ENCODE assay signal across 26 cellular contexts in the genomic region with DNA sequence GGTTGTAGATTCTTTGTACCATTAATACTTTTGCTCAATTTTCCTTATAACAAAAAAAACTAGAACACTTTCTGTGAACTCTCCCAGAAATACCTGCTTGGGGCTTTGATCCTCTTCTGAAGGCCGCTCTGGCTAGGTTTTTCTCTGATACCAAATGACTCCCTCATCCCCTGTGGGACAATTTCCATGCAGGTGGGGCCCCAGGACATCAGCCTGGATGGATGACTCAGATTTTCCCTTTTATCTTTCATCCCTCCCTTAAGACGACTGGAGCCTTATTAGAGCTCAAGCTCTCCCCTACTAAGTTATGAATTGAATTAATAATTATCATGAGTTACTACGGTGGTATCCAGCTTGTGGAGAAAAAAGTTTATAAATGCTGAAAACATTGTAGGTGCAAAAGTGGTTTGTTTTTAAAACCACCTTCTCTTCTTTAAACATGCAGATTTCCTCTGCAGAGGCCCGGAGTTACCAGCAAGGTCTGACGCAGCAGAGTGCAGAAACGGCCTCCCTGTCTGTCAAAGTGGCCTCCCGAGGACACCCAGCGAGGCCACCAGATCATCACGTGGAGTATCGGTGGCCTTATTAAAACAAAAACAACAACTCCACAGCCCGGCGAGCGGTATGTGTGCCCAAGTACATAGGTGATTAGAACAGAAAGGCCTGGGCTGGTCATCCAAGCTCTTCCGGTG. TPM values are rescaled to one million over a fixed set of nuclear protein-coding genes. Genes with fewer than 3 reads are reported as not detected.
DNase-seq lines count a peak whose midpoint lies in the region; ATAC-seq, FAIRE-seq and TF ChIP-seq lines count a peak whose summit lies in the region.
"Had no signal": no experiment of that assay in that cellular context is flagged by ENCODE, and none has a peak within 500 bp of the region (broad histone marks: within the 10 kb centered on the region; RNA-seq: fewer than 3 reads in every experiment).

No MANE protein-coding gene starts in this region.

- peak; percentile 46 for ATAC-seq in K562
- no peak for ATAC-seq in GM18858 (IDR thresholded peaks at IDR 0.05; ENCODE audit: unreplicated experiment)
- ATAC-seq: A549, GM23338 had no signal

- TF ChIP-seq CTCF in left ventricle myocardium inferior (IDR thresholded peaks at IDR 0.05; ENCODE audit: borderline replicate concordance) (no peak), K562 (IDR thresholded peaks at IDR 0.05 in 2 of 3, conservative IDR thresholded peaks at IDR 0.05 in 1 of 3; ENCODE audit: insufficient read depth in 2 of 3, low read depth in 1 of 3, low read length in 3 of 3) (no peak), osteoblast (IDR thresholded peaks at IDR 0.05; ENCODE audit: extremely low read depth, low read depth, low read length) (no peak)

- WGBS in K562 (ENCODE audit: insufficient coverage, low coverage, missing lambda C conversion rate): 6% methylated on average over 14 of the region's 14 CpGs

- no peak for TF ChIP-seq EP300 in K562 (IDR thresholded peaks at IDR 0.05; ENCODE audit: low read length)

- peaks cover 14% of the 10 kb centered on the region for H3K4me1 ChIP-seq in left ventricle myocardium inferior
- peaks cover 0 to 15% of the 10 kb centered on the region in 2 experiments; a peak in 1 of 5 replicates for H3K4me1 ChIP-seq in K562 (replicated peaks in 1 of 2; ENCODE audit: control insufficient read depth in 2 of 2, insufficient read depth in 2 of 2, low read length in 2 of 2)
- no peaks in the 10 kb centered on the region for H3K4me1 ChIP-seq in osteoblast (ENCODE audit: insufficient read depth, low read length)
- H3K4me1 ChIP-seq: A549, BE2C had no signal

- H4K20me1 ChIP-seq in K562 (replicated peaks; ENCODE audit: control insufficient read depth, insufficient read depth, low read length) (no peaks in the 10 kb centered on the region; the same call in none of the 2 replicates), osteoblast (ENCODE audit: insufficient read depth, low read length) (no peaks in the 10 kb centered on the region)

- DNase-seq in cardiac septum (ENCODE audit: low spot score): peak; percentile 66
- no peak for DNase-seq in left ventricle myocardium inferior
- peak in 1 of 4 experiments; percentile 46 for DNase-seq in K562 (ENCODE audit: extremely low read depth in 1 of 4, low spot score in 3 of 4)
- DNase-seq in osteoblast (ENCODE audit: insufficient read length, low spot score, missing footprints): peak; percentile 30
- DNase-seq in urothelium cell line (ENCODE audit: low spot score): peak; percentile 31
- no peak for DNase-seq in NOMO-1 treated with DMSO at 0.1 percent for 48 hours (lab: John Stamatoyannopoulos, UW; ENCODE audit: unreplicated experiment)
- no peak for DNase-seq in amygdala (lab: John Stamatoyannopoulos, UW)
- DNase-seq: 8988T; ACHN; AML-193; CD4-positive, alpha-beta T cell; CD8-positive, alpha-beta memory T cell; DMS53; DMS79 treated with DMSO at 0.1 percent for 48 hours; GF-D8; HFFc6 had no signal

- POLR2A ChIA-PET in K562 (lab: Yijun Ruan, JAX): no interaction called here

- TF ChIP-seq RAD21 in K562 (CRISPR knock-in tag; conservative IDR thresholded peaks at IDR 0.05 in 1 of 2, IDR thresholded peaks at IDR 0.05 in 1 of 2): no peak

- no peaks in the 10 kb centered on the region for H3K79me2 ChIP-seq in K562 (ENCODE audit: control insufficient read depth, insufficient read depth, low read length)
- H3K79me2 ChIP-seq in osteoblast (ENCODE audit: insufficient read depth, low read length): no peaks in the 10 kb centered on the region

- CTCF ChIA-PET in K562 (lab: Yijun Ruan, JAX; ENCODE audit: low intra/inter-chr PET ratio): no interaction called here

- peak overlapping the region; percentile 17; the same call in 1 of the 2 replicates for H3K4me2 ChIP-seq in K562 (ENCODE audit: insufficient read depth, low read length)
- H3K4me2 ChIP-seq in osteoblast (ENCODE audit: insufficient read depth, low read length): no peak overlapping the region
- H3K4me2 ChIP-seq: A549; BLaER1 treated with 17β-estradiol and CSF1 and Interleukin-3, amounts not matched to agents 10 nM and 100 nM; GM23338 had no signal

- no peak for FAIRE-seq in K562 (lab: Jason Lieb, UNC)
- no peak for FAIRE-seq in urothelium cell line (lab: Jason Lieb, UNC)
- FAIRE-seq: A549, GM12891, GM19239 had no signal

- peaks cover 4% of the 10 kb centered on the region for H3K36me3 ChIP-seq in left ventricle myocardium inferior
- no peaks in the 10 kb centered on the region; the same call in 2 of the 3 replicates for H3K36me3 ChIP-seq in K562 (ENCODE audit: control insufficient read depth, insufficient read depth, low read length)
- H3K36me3 ChIP-seq in osteoblast (ENCODE audit: insufficient read depth, low read length): no peaks in the 10 kb centered on the region
- H3K36me3 ChIP-seq: BE2C; BLaER1 treated with 17β-estradiol and CSF1 and Interleukin-3, amounts not matched to agents 10 nM and 100 nM had no signal

- intact Hi-C loops in cardiac septum (cut with DNase I): loop anchor here (5.0 kb wide), 1 partner anchor 46 kb away; no protein-coding TSS in a partner anchor
- intact Hi-C loops in left ventricle myocardium inferior (cut with micrococcal nuclease): no loop called here
- intact Hi-C loops in K562 (cut with micrococcal nuclease): no loop called here

- no peaks in the 10 kb centered on the region for H3K9me1 ChIP-seq in K562 (ENCODE audit: control insufficient read depth, insufficient read depth, low read length)

- no peak overlapping the region for H3K9ac ChIP-seq in K562 (ENCODE audit: insufficient read depth in 1 of 2, low read depth in 2 of 2, low read length in 2 of 2)
- H3K9ac ChIP-seq: BLaER1 treated with 17β-estradiol and CSF1 and Interleukin-3, amounts not matched to agents 10 nM and 100 nM had no signal

- in situ Hi-C loops in K562 (cut with MboI): no loop called here

- no peak overlapping the region for H3K4me3 ChIP-seq in left ventricle myocardium inferior
- no peak overlapping the region for H3K4me3 ChIP-seq in K562
- H3K4me3 ChIP-seq in osteoblast (ENCODE audit: insufficient read depth, low read length): no peak overlapping the region
- H3K4me3 ChIP-seq: A549; BLaER1 treated with 17β-estradiol and CSF1 and Interleukin-3, amounts not matched to agents 10 nM and 100 nM; GM23338 had no signal

- H3K27ac ChIP-seq in left ventricle myocardium inferior (replicated peaks) (no peak overlapping the region), K562 (ENCODE audit: extremely low read depth, low read depth, low read length) (no peak overlapping the region), osteoblast (ENCODE audit: low read depth, low read length) (no peak overlapping the region)
- H3K27ac ChIP-seq: A549; BLaER1 treated with 17β-estradiol and CSF1 and Interleukin-3, amounts not matched to agents 10 nM and 100 nM had no signal

- H2AFZ ChIP-seq in K562 (ENCODE audit: low read depth, low read length): peak overlapping the region; percentile 23; the same call in 1 of the 2 replicates
- no peak overlapping the region for H2AFZ ChIP-seq in osteoblast (ENCODE audit: low read length)
- H2AFZ ChIP-seq: GM23338 had no signal

- no peaks in the 10 kb centered on the region for H3K9me3 ChIP-seq in left ventricle myocardium inferior (replicated peaks)
- H3K9me3 ChIP-seq in K562 (replicated peaks; ENCODE audit: control insufficient read depth, insufficient read depth, low read depth, low read length): peaks cover 8% of the 10 kb centered on the region; the same call in 1 of the 2 replicates
- no peaks in the 10 kb centered on the region for H3K9me3 ChIP-seq in osteoblast (ENCODE audit: low read depth, low read length)
- H3K9me3 ChIP-seq: A549; BE2C; BLaER1 treated with 17β-estradiol and CSF1 and Interleukin-3, amounts not matched to agents 10 nM and 100 nM had no signal

- no peak for TF ChIP-seq POLR2A in K562 (conservative IDR thresholded peaks at IDR 0.05)

- H3K27me3 ChIP-seq in left ventricle myocardium inferior (ENCODE audit: low read depth) (peaks cover 34% of the 10 kb centered on the region), K562 (ENCODE audit: control insufficient read depth in 2 of 2, insufficient read depth in 2 of 2, low read length in 2 of 2) (peaks cover 10 to 66% of the 10 kb centered on the region in 2 experiments), osteoblast (ENCODE audit: insufficient read depth, low read length) (peaks cover 9% of the 10 kb centered on the region)

- no TSS peak for BruUV-seq in K562 (replicated peaks; lab: Mats Ljungman, UMichigan)

TF ChIP-seq in K562, 482 proteins besides CTCF, POLR2A, EP300 and RAD21 (continues in another document):
- TF ChIP-seq JUND (IDR thresholded peaks at IDR 0.05; ENCODE audit: borderline replicate concordance, low read depth, low read length) (no peak), JUND (tag; IDR thresholded peaks at IDR 0.05; ENCODE audit: borderline replicate concordance, low read depth, low read length) (0 out of 3 replicates have a peak, but pooled peaks have one; percentile 11)

RNA-seq across cellular contexts. Expression of a gene that starts 50.8 kb away (rescaled TPM):
- total RNA-seq in cardiac septum (12.1 TPM), left ventricle myocardium inferior (18.6 TPM), K562 (2014; rRNA removed) (not detected in 2 replicates), K562 (2014; rRNA removed; fragmentation: Illumina TruSeq; extraction: Trizol) (not detected in 2 replicates), K562 (2015; rRNA removed; fragmentation: Illumina TruSeq; extraction: Trizol) (not detected in 2 replicates), K562 (2021) (not detected in 2 replicates), osteoblast (not detected in 2 replicates)
- 0.21 TPM in 1 of 2 replicates, not detected in the other for total RNA-seq in K562 (2011; cell fraction: chromatin; rRNA removed; ENCODE audit: low replicate concordance)
- total RNA-seq in K562 (2011; cell fraction: nucleolus; rRNA removed): not detected in 2 replicates
- total RNA-seq in K562 (2011; cell fraction: nucleoplasm; rRNA removed): not detected in 2 replicates
- polyA plus RNA-seq in K562 (2011; rRNA removed) (not detected in 2 replicates), K562 (2014; fragmentation: Illumina TruSeq; extraction: Trizol) (not detected in 2 replicates), K562 (2014; fragmentation: Nextera tagmentation; extraction: Ambion mirVana) (not detected), K562 (2014; rRNA removed) (not detected in 2 replicates)
- polyA plus RNA-seq in K562 (2011; cell fraction: cytosol; rRNA removed): not detected in 2 replicates
- 0.10 TPM in 1 of 2 replicates, not detected in the other for polyA plus RNA-seq in K562 (2011; cell fraction: nucleus; rRNA removed)
- polyA plus RNA-seq in K562 (2012): 0.11 TPM in 1 of 2 replicates, not detected in the other
- polyA minus RNA-seq in K562 (2011; rRNA and poly(A)+ RNA removed): not detected in 2 replicates
- polyA minus RNA-seq in K562 (2011; cell fraction: cytosol; rRNA and poly(A)+ RNA removed): not detected in 2 replicates
- 0.11 TPM in 1 of 2 replicates, not detected in the other for polyA minus RNA-seq in K562 (2011; cell fraction: nucleus; rRNA and poly(A)+ RNA removed)
- total RNA-seq: CD4-positive, alpha-beta T cell; CD8-positive, alpha-beta memory T cell; G401; H4; HFFc6 had no signal
- polyA plus RNA-seq: CD14-positive monocyte; CD8-positive, alpha-beta memory T cell had no signal

Comparison
In these comparisons a context has a peak if more than half of its experiments do, and no peak if none do; other contexts are left out.
1. DNase-seq: peak in cardiac septum (single experiment), osteoblast (single experiment) and urothelium cell line (single experiment); none in left ventricle myocardium inferior (single experiment), NOMO-1 treated with DMSO at 0.1 percent for 48 hours (single experiment) and amygdala (0 of 56).
2. RNA of a gene that starts 50.8 kb away (total RNA-seq): 18.6 TPM in left ventricle myocardium inferior (single experiment) and 12.1 TPM in cardiac septum (single experiment); 0.21 TPM in K562 and not detected in osteoblast; every median in the first group is over 10 times any median in the second.